ENCODE assay signal across 17 cellular contexts in the genomic region with DNA sequence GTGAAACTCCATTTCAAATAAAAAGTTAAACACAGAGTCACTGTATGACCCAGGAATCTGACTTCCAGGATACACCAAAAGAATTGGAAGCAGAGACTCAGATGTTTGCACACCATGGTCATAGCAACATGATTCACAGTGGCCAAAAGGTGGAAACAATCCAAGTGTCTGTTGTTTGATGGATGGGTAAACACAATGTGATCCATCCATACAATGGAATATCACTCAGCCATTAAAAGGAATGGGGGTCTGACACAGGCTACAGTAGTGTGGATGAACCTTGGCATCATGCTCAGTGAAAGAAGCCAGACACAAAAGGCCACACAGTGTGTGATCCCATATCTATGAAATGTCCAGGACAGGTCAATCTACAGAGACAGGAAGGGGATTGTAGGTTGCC.
A peak's percentile ranks its signal among the peaks of the same experiment; 100 is the strongest.
DNase-seq lines count a peak whose midpoint lies in the region; ATAC-seq and TF ChIP-seq lines count a peak whose summit lies in the region.
"Had no signal": no experiment of that assay in that cellular context is flagged by ENCODE, and none has a peak within 500 bp of the region (broad histone marks: within the 10 kb centered on the region; RNA-seq: fewer than 3 reads in every experiment).

No MANE protein-coding gene starts in this region.

- H3K4me3 ChIP-seq in AG10803 (ENCODE audit: low read length) (no peak overlapping the region), mammary epithelial cell (replicated peaks in 1 of 3; ENCODE audit: insufficient read depth in 1 of 3, low read depth in 2 of 3, low read length in 3 of 3) (no peak overlapping the region)
- H3K4me3 ChIP-seq: gastrocnemius medialis, K562, right lobe of liver, tibial artery had no signal

- BruUV-seq in mammary epithelial cell (replicated peaks; lab: Mats Ljungman, UMichigan), result no TSS peak

- H3K79me2 ChIP-seq in mammary epithelial cell (ENCODE audit: insufficient read depth, low read length), result no peaks in the 10 kb centered on the region

- no peak overlapping the region for H3K4me2 ChIP-seq in mammary epithelial cell (ENCODE audit: insufficient read depth, low read depth, low read length)

- DNase-seq in AG10803 (ENCODE audit: low read depth) (peak; percentile 77), LoVo (ENCODE audit: low spot score) (peak; percentile 5), mammary epithelial cell (peak; percentile 67), kidney tubule cell (ENCODE audit: low spot score) (peak; percentile 83), inferior parietal cortex (ENCODE audit: extremely low spot score) (no peak), omental fat pad (ENCODE audit: low spot score) (no peak), UCSD-AML1 (lab: John Stamatoyannopoulos, UW; ENCODE audit: unreplicated experiment) (no peak)
- DNase-seq in activated CD4-positive, alpha-beta T cell treated with anti-CD3 and anti-CD28 coated beads for 1 hour, result no peak
- DNase-seq: activated CD4-positive, alpha-beta memory T cell treated with anti-CD3 and anti-CD28 coated beads for 36 hours; DMS153; gastrocnemius medialis; NCI-H1436; NCI-H345; right lobe of liver; stimulated activated CD8-positive, alpha-beta memory T cell treated with anti-CD3 and anti-CD28 coated beads, Interleukin-4, amount 100 ng/mL, for 48 hours; tibial artery had no signal

- no peaks in the 10 kb centered on the region for H3K4me1 ChIP-seq in mammary epithelial cell (ENCODE audit: insufficient read depth, low read length)
- H3K4me1 ChIP-seq: gastrocnemius medialis, right lobe of liver, tibial artery had no signal

- no peaks in the 10 kb centered on the region for H3K9me3 ChIP-seq in mammary epithelial cell (replicated peaks; ENCODE audit: insufficient read depth, low read length)
- H3K9me3 ChIP-seq: gastrocnemius medialis, right lobe of liver, tibial artery had no signal

- ATAC-seq in omental fat pad (ENCODE audit: low FRiP score), result no peak

- intact Hi-C loops in mammary epithelial cell (cut with micrococcal nuclease), result no loop called here

- no peaks in the 10 kb centered on the region for H3K36me3 ChIP-seq in mammary epithelial cell (ENCODE audit: insufficient read depth, low read length)
- H3K36me3 ChIP-seq: gastrocnemius medialis, right lobe of liver, tibial artery had no signal

- dilution Hi-C loops in mammary epithelial cell (cut with HindIII; ENCODE audit: low sequenced_read_pairs), result no loop called here

- H3K9ac ChIP-seq in mammary epithelial cell (ENCODE audit: insufficient read depth, low read length), result no peak overlapping the region

- no peak overlapping the region for H2AFZ ChIP-seq in mammary epithelial cell (ENCODE audit: low read depth, low read length)

- no peaks in the 10 kb centered on the region for H3K27me3 ChIP-seq in mammary epithelial cell (ENCODE audit: insufficient read depth, low read length)
- H3K27me3 ChIP-seq: gastrocnemius medialis, right lobe of liver, tibial artery had no signal

- in situ Hi-C loops in mammary epithelial cell (cut with MboI; ENCODE audit: low sequenced_read_pairs in 2 of 2), result no loop called here

- TF ChIP-seq CTCF in AG10803 (conservative IDR thresholded peaks at IDR 0.05; ENCODE audit: low read length) (no peak), mammary epithelial cell (conservative IDR thresholded peaks at IDR 0.05 in 1 of 2, IDR thresholded peaks at IDR 0.05 in 1 of 2; ENCODE audit: extremely low read depth in 1 of 2, insufficient read depth in 1 of 2, low read depth in 1 of 2, low read length in 2 of 2) (no peak), omental fat pad (IDR thresholded peaks at IDR 0.05) (no peak)

- H3K27ac ChIP-seq in mammary epithelial cell (ENCODE audit: insufficient read depth, low read depth, low read length), result no peak overlapping the region
- H3K27ac ChIP-seq: gastrocnemius medialis, right lobe of liver, tibial artery had no signal

- H4K20me1 ChIP-seq in mammary epithelial cell (ENCODE audit: insufficient read depth, low read length), result no peaks in the 10 kb centered on the region

- CTCF ChIA-PET in mammary epithelial cell (lab: Charles Lee; ENCODE audit: low non-redundant PET), result no interaction called here

Comparison
In these comparisons a context has a peak if more than half of its experiments do, and no peak if none do; other contexts are left out.
1. DNase-seq: peak in AG10803 (single experiment), LoVo (single experiment), mammary epithelial cell (single experiment) and kidney tubule cell (single experiment); none in activated CD4-positive, alpha-beta T cell treated with anti-CD3 and anti-CD28 coated beads for 1 hour (single experiment), inferior parietal cortex (single experiment), omental fat pad (single experiment) and UCSD-AML1 (single experiment).